Comparison of ENCODE assay signal across 7 cellular contexts in genomic region chr2:176556383-176556782, GRCh38.
"Had no signal": no experiment of that assay in that cellular context is flagged by ENCODE, and none has a peak within 500 bp of the region (broad histone marks: within the 10 kb centered on the region; RNA-seq: fewer than 3 reads in every experiment).

No MANE protein-coding gene starts in this region.

- H3K4me3 ChIP-seq: GM23248, HAP-1 had no signal

- DNase-seq: GM23248, GOT3, H7, HFFc6, KBM-7 had no signal

- H3K27ac ChIP-seq: GM23248 had no signal

- H3K9me3 ChIP-seq: HAP-1 had no signal

- H3K9ac ChIP-seq: GM23248 had no signal

- H3K36me3 ChIP-seq: HAP-1 had no signal

- FAIRE-seq: HTR-8/SVneo had no signal

- H2AFZ ChIP-seq: GM23248 had no signal
